ENCODE assay signal across 24 cellular contexts in the genomic region with DNA sequence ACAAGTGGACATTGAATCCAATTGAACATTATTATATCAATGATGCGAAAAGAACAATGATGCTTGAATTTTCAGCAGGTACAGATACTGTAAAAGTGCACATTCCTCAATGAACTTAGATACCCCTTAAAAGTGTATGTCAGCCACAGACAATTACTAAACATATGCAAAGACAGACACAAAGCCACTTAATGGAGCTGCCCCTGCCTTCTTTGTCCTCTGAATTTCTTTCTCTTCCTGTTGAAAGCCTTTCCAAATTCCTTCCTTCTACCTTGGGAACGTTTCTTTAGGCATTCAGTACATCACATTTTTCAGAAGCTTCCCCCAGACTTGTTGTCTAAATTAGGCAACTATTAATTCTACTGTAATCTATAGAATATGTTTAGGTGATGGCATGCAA.
"Had no signal": no experiment of that assay in that cellular context is flagged by ENCODE, and none has a peak within 500 bp of the region (broad histone marks: within the 10 kb centered on the region; RNA-seq: fewer than 3 reads in every experiment).

No MANE protein-coding gene starts in this region.

- H3K4me1 ChIP-seq: gastroesophageal sphincter, pancreas, psoas muscle, stomach, thyroid gland, upper lobe of left lung, vagina had no signal

- H3K27ac Mint-ChIP-seq: activated naive CD4-positive, alpha-beta T cell treated with anti-CD3 and anti-CD28 coated beads, Interleukin-2, amount 50 U/mL, for 72 hours; activated T-cell treated with anti-CD3 and anti-CD28 coated beads, Interleukin-2, amount 50 U/mL, for 72 hours; effector memory CD8-positive, alpha-beta T cell; mesothelial cell of epicardium; naive B cell; nephron progenitor cell; stimulated activated naive B cell treated with anti-CD40 and anti-IgM and Interleukin-4, amounts not matched to agents 10 μg/mL and 1 μg/mL and 100 μg/mL, for 72 hours had no signal

- H3K4me3 ChIP-seq: gastroesophageal sphincter, hepatocyte, pancreas, psoas muscle, smooth muscle cell, stomach, thyroid gland, upper lobe of left lung, vagina had no signal

- H3K27me3 Mint-ChIP-seq: effector memory CD8-positive, alpha-beta T cell; naive B cell; stimulated activated naive B cell treated with anti-CD40 and anti-IgM and Interleukin-4, amounts not matched to agents 10 μg/mL and 1 μg/mL and 100 μg/mL, for 72 hours had no signal

- ATAC-seq: activated naive CD4-positive, alpha-beta T cell treated with anti-CD3 and anti-CD28 coated beads, Interleukin-2, amount 50 U/mL, for 72 hours; activated T-cell treated with anti-CD3 and anti-CD28 coated beads, Interleukin-2, amount 50 U/mL, for 72 hours; effector memory CD8-positive, alpha-beta T cell; gastroesophageal sphincter; left cardiac atrium; pancreas; psoas muscle; stimulated activated naive B cell treated with anti-CD40 and anti-IgM and Interleukin-4, amounts not matched to agents 10 μg/mL and 1 μg/mL and 100 μg/mL, for 72 hours had no signal

- H3K4me1 Mint-ChIP-seq: naive B cell; stimulated activated naive B cell treated with anti-CD40 and anti-IgM and Interleukin-4, amounts not matched to agents 10 μg/mL and 1 μg/mL and 100 μg/mL, for 72 hours had no signal

- H3K27me3 ChIP-seq: gastroesophageal sphincter, hepatocyte, pancreas, stomach, thyroid gland, upper lobe of left lung, vagina had no signal

- H3K36me3 ChIP-seq: gastroesophageal sphincter, pancreas, stomach, thyroid gland, upper lobe of left lung, vagina had no signal

- DNase-seq: activated CD4-positive, alpha-beta T cell treated with anti-CD3 and anti-CD28 coated beads for 4 hours; activated CD4-positive, alpha-beta T cell treated with anti-CD3 and anti-CD28 coated beads, Interleukin-2, amount 50 U/mL, for 4 hours; activated naive CD4-positive, alpha-beta T cell; activated T-cell treated with anti-CD3 and anti-CD28 coated beads for 4 hours; activated T-cell treated with anti-CD3 and anti-CD28 coated beads, Interleukin-2, amount 50 U/mL, for 72 hours; effector memory CD8-positive, alpha-beta T cell; left cardiac atrium; mammary epithelial cell; naive B cell; nephron progenitor cell; nucleus accumbens; pancreas; psoas muscle; stimulated activated CD4-positive, alpha-beta T cell treated with anti-CD3 and anti-CD28 coated beads, Interleukin-1b, Interleukin-23, amount 100 ng/mL, for 48 hours; stimulated activated naive B cell treated with anti-CD40 and anti-IgM and Interleukin-4, amounts not matched to agents 10 μg/mL and 1 μg/mL and 100 μg/mL, for 72 hours; stomach; thyroid gland; upper lobe of left lung had no signal

- H3K36me3 Mint-ChIP-seq: activated naive CD4-positive, alpha-beta T cell treated with anti-CD3 and anti-CD28 coated beads, Interleukin-2, amount 50 U/mL, for 72 hours; naive B cell; stimulated activated naive B cell treated with anti-CD40 and anti-IgM and Interleukin-4, amounts not matched to agents 10 μg/mL and 1 μg/mL and 100 μg/mL, for 72 hours had no signal

- H3K4me3 Mint-ChIP-seq: activated T-cell treated with anti-CD3 and anti-CD28 coated beads, Interleukin-2, amount 50 U/mL, for 72 hours; effector memory CD8-positive, alpha-beta T cell; mesothelial cell of epicardium; naive B cell; nephron progenitor cell; stimulated activated naive B cell treated with anti-CD40 and anti-IgM and Interleukin-4, amounts not matched to agents 10 μg/mL and 1 μg/mL and 100 μg/mL, for 72 hours had no signal

- H3K9me3 ChIP-seq: psoas muscle, stomach, thyroid gland, upper lobe of left lung, vagina had no signal

- H3K27ac ChIP-seq: gastroesophageal sphincter, hepatocyte, pancreas, psoas muscle, stomach, thyroid gland, upper lobe of left lung, vagina had no signal
